25 cellular contexts compared by ENCODE assay signal in the genomic region with DNA sequence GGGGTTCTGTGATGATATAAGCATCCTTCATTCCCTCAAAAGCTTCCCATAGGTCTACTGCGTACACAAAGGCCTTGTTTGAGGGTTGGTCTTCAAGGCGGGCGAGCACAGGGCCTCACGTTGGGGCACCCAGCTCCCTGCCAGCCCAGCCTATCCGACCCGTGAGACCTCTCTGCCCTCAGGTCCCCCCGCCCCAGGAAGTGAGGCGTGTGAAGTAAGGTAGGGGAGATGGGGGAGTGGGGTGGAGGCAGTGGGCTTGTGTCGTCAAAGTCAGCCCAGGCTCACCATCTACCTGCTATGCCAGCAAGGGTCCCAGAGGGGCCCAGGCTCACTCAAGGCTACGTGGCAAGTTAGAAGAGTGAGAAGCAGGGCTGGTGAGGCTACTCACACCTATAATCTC. TPM values are rescaled to one million over a fixed set of nuclear protein-coding genes. Genes with fewer than 3 reads are reported as not detected.
"Had no signal": no experiment of that assay in that cellular context is flagged by ENCODE, and none has a peak within 500 bp of the region (broad histone marks: within the 10 kb centered on the region; RNA-seq: fewer than 3 reads in every experiment).

No MANE protein-coding gene starts in this region.

- ATAC-seq: foreskin keratinocyte, gastroesophageal sphincter, heart left ventricle, left colon, left lobe of liver, left ventricle myocardium superior, lower lobe of right lung, mucosa of descending colon had no signal

- H3K27ac ChIP-seq: coronary artery, dorsolateral prefrontal cortex, esophagus muscularis mucosa, foreskin keratinocyte, gastroesophageal sphincter, heart left ventricle, hepatocyte, lower lobe of right lung had no signal

- H3K4me3 Mint-ChIP-seq: immature natural killer cell, mesothelial cell of epicardium had no signal

- H3K36me3 Mint-ChIP-seq: immature natural killer cell, mesothelial cell of epicardium had no signal

- H3K27ac Mint-ChIP-seq: immature natural killer cell, mesothelial cell of epicardium had no signal

- DNase-seq: dermis blood vessel endothelial cell; dorsolateral prefrontal cortex; effector CD4-positive, alpha-beta T cell; effector memory CD4-positive, alpha-beta T cell; foreskin keratinocyte; heart left ventricle; hypothalamus; immature natural killer cell; islet precursor cell; kidney glomerular epithelial cell; left colon; left ventricle myocardium superior; lower lobe of right lung; mesenchymal stem cell; mucosa of descending colon had no signal

- H3K4me2 ChIP-seq: hepatocyte had no signal

- H3K79me2 ChIP-seq: hepatocyte had no signal

- H3K27me3 ChIP-seq: foreskin keratinocyte, heart left ventricle, hepatocyte had no signal

- H3K4me3 ChIP-seq: coronary artery, dorsolateral prefrontal cortex, esophagus muscularis mucosa, gastroesophageal sphincter, heart left ventricle, hepatocyte, lower lobe of right lung, mucosa of descending colon had no signal

- H3K9me3 ChIP-seq: esophagus muscularis mucosa, gastroesophageal sphincter, lower lobe of right lung, mucosa of descending colon had no signal

- H3K4me1 Mint-ChIP-seq: immature natural killer cell, mesothelial cell of epicardium had no signal

- FAIRE-seq: colon, endothelial cell of umbilical vein, frontal cortex, kidney had no signal

- H3K4me1 ChIP-seq: esophagus muscularis mucosa, foreskin keratinocyte, gastroesophageal sphincter, heart left ventricle, lower lobe of right lung had no signal

- H3K36me3 ChIP-seq: esophagus muscularis mucosa, gastroesophageal sphincter, heart left ventricle, lower lobe of right lung had no signal

- H2AFZ ChIP-seq: hepatocyte had no signal

- H3K9me3 Mint-ChIP-seq: immature natural killer cell, mesothelial cell of epicardium had no signal

RNA-seq across cellular contexts. Expression of a gene that starts 47.6 kb away (rescaled TPM):
- total RNA-seq: foreskin keratinocyte had no signal
